ENCODE assay signal across 8 cellular contexts in the genomic region with DNA sequence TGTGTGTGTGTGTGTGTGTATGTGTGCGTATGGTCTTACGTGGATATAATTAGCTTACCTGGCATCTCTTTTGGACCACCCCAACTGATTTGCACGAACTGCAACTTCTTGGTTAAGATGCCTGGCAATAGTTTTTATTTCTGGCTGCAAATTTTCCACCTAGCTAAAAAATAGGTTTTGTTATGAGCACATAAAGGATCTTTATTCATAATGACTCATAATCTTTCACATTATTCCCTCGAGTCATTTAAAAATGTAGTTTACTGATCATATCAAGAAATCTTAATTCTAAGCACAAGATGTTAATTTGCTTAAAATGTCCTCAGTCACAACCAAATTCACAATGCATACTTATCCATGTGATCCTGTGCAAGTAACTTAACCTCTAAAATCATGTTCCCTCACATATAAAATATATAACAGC. TPM values are rescaled to one million over a fixed set of nuclear protein-coding genes. Genes with fewer than 3 reads are reported as not detected.
DNase-seq lines count a peak whose midpoint lies in the region; FAIRE-seq and TF ChIP-seq lines count a peak whose summit lies in the region.

No MANE protein-coding gene starts in this region.

- no peaks in the 10 kb centered on the region for H3K9me3 ChIP-seq in parathyroid adenoma (ENCODE audit: control insufficient read depth, low read length)

- no peak for FAIRE-seq in H54 (lab: Jason Lieb, UNC)

- H3K27ac ChIP-seq in RWPE1 (no peak overlapping the region), parathyroid adenoma (peak overlapping the region; percentile 89)

- H3K27me3 Mint-ChIP-seq in endothelial cell (ENCODE audit: unreplicated experiment) = peaks cover 9% of the 10 kb centered on the region

- TF ChIP-seq CTCF in GM12864 (IDR thresholded peaks at IDR 0.05; ENCODE audit: low read depth, low read length, missing control alignments) (no peak), RWPE1 (conservative IDR thresholded peaks at IDR 0.05; ENCODE audit: low read depth) (no peak), endothelial cell (IDR thresholded peaks at IDR 0.05; ENCODE audit: unreplicated experiment) (no peak), parathyroid adenoma (IDR thresholded peaks at IDR 0.05) (no peak)

- H3K9ac ChIP-seq in parathyroid adenoma = no peak overlapping the region

- peaks cover 9% of the 10 kb centered on the region for H3K36me3 Mint-ChIP-seq in endothelial cell (ENCODE audit: low read depth, unreplicated experiment)

- POLR2A ChIA-PET in RWPE1 (lab: Yijun Ruan, JAX; ENCODE audit: low non-redundant PET) = no interaction called here

- H3K4me1 ChIP-seq in parathyroid adenoma = no peaks in the 10 kb centered on the region

- H3K27me3 ChIP-seq in parathyroid adenoma (ENCODE audit: control insufficient read depth, insufficient read depth, low read length) = no peaks in the 10 kb centered on the region

- peak overlapping the region; percentile 94 for H3K4me3 Mint-ChIP-seq in endothelial cell (ENCODE audit: unreplicated experiment)

- H3K79me2 ChIP-seq in parathyroid adenoma = peaks cover 2% of the 10 kb centered on the region

- CTCF ChIA-PET in RWPE1 (lab: Yijun Ruan, JAX) = no interaction called here

- TF ChIP-seq POLR2A in H54 (IDR thresholded peaks at IDR 0.05; ENCODE audit: low read depth, low read length) = no peak

- no peaks in the 10 kb centered on the region for H3K9me3 Mint-ChIP-seq in endothelial cell (ENCODE audit: unreplicated experiment)

- peak overlapping the region; percentile 60 for H3K4me3 ChIP-seq in GM12864 (ENCODE audit: low read depth, low read length)
- H3K4me3 ChIP-seq in parathyroid adenoma (ENCODE audit: low read depth, low read length) = peak overlapping the region; percentile 88

- no peak overlapping the region for H2AFZ ChIP-seq in parathyroid adenoma

- H3K27ac Mint-ChIP-seq in endothelial cell (ENCODE audit: unreplicated experiment) = peak overlapping the region; percentile 99

- no peak for DNase-seq in GM12864 (ENCODE audit: low read depth)
- DNase-seq in RWPE1 (ENCODE audit: low spot score) = peak; percentile 6
- no peak for DNase-seq in endothelial cell (ENCODE audit: low spot score)
- DNase-seq in H54 (ENCODE audit: insufficient read length, low spot score) = no peak
- no peak for DNase-seq in NCI-H446 (lab: John Stamatoyannopoulos, UW)
- DNase-seq in NCI-H1048 (lab: John Stamatoyannopoulos, UW) = no peak
- no peak for DNase-seq in iPS-NIHi11 (ENCODE audit: low spot score)

- H3K4me1 Mint-ChIP-seq in endothelial cell (ENCODE audit: unreplicated experiment) = peaks cover 15% of the 10 kb centered on the region

- no peaks in the 10 kb centered on the region for H3K36me3 ChIP-seq in parathyroid adenoma (ENCODE audit: control insufficient read depth, insufficient read depth, low read length)

- H3K4me2 ChIP-seq in parathyroid adenoma (ENCODE audit: low read length) = peak overlapping the region; percentile 91

RNA-seq across cellular contexts. Expression of gene COX18, which starts 1.5 kb away (rescaled TPM):
- total RNA-seq in endothelial cell (ENCODE audit: unreplicated experiment) = 14.4 TPM
